Comparison of ENCODE assay signal across 16 cellular contexts in the genomic region with DNA sequence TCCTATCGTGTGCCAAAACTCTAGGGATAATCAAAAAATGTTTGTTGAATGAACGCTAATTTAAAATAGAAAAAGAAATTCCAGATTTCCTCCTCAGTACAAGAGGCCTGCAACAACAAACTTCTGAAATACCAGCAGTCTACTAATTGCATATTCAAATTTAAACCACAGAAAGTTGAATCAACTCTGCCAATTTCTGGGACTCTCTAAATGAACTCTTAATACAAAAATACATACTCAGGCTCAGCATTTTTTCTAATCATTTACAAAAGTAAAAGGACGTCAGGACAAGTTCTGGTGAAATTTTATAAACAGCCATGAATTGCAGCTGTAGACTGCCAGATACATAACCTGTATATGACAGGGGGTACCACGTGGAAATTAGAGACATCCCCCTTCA. TPM values are rescaled to one million over a fixed set of nuclear protein-coding genes. Genes with fewer than 3 reads are reported as not detected.
DNase-seq lines count a peak whose midpoint lies in the region; ATAC-seq and TF ChIP-seq lines count a peak whose summit lies in the region.
"Had no signal": no experiment of that assay in that cellular context is flagged by ENCODE, and none has a peak within 500 bp of the region (broad histone marks: within the 10 kb centered on the region; RNA-seq: fewer than 3 reads in every experiment).

No MANE protein-coding gene starts in this region.

- H3K27ac Mint-ChIP-seq in activated CD4-positive, alpha-beta T cell treated with anti-CD3 and anti-CD28 coated beads for 36 hours = peak overlapping the region; percentile 45
- peak overlapping the region; percentile 42 for H3K27ac Mint-ChIP-seq in nephron progenitor cell

- H3K79me2 ChIP-seq in KMS-11 (ENCODE audit: insufficient read depth, low read depth) = peaks cover 99% of the 10 kb centered on the region
- H3K79me2 ChIP-seq in smooth muscle cell (ENCODE audit: low read depth) = peaks cover 96% of the 10 kb centered on the region

- DNase-seq in activated CD4-positive, alpha-beta T cell treated with anti-CD3 and anti-CD28 coated beads for 36 hours = no peak
- DNase-seq in activated CD4-positive, alpha-beta T cell treated with anti-CD3 and anti-CD28 coated beads for 4 hours = no peak
- DNase-seq in astrocyte of the cerebellum (ENCODE audit: low read depth) = peak; percentile 48
- DNase-seq in nephron progenitor cell = no peak
- no peak for DNase-seq in NCI-H1694 treated with DMSO at 0.1 percent for 48 hours (lab: John Stamatoyannopoulos, UW)
- DNase-seq in smooth muscle cell (lab: John Stamatoyannopoulos, UW; ENCODE audit: unreplicated experiment) = no peak
- no peak for DNase-seq in NCI-H1436 (lab: John Stamatoyannopoulos, UW)
- DNase-seq: 8988T; activated CD8-positive, alpha-beta memory T cell treated with anti-CD3 and anti-CD28 coated beads for 24 hours; activated naive CD4-positive, alpha-beta T cell treated with anti-CD3 and anti-CD28 coated beads, Interleukin-2, amount 50 U/mL, for 16 hours; Caco-2; heart right ventricle; left cardiac atrium; NCI-H1930 had no signal

- no peak overlapping the region for H3K4me3 Mint-ChIP-seq in activated CD4-positive, alpha-beta T cell treated with anti-CD3 and anti-CD28 coated beads for 36 hours
- no peak overlapping the region for H3K4me3 Mint-ChIP-seq in nephron progenitor cell

- H3K4me2 ChIP-seq in KMS-11 = peak overlapping the region; percentile 75
- no peak overlapping the region for H3K4me2 ChIP-seq in smooth muscle cell

- intact Hi-C loops in activated CD4-positive, alpha-beta T cell treated with anti-CD3 and anti-CD28 coated beads for 36 hours (cut with DNase I, micrococcal nuclease) = no loop called here

- peak overlapping the region; percentile 63 for H3K27ac ChIP-seq in KMS-11
- H3K27ac ChIP-seq in smooth muscle cell (ENCODE audit: low read depth) = no peak overlapping the region
- H3K27ac ChIP-seq: heart right ventricle had no signal

- H3K27me3 ChIP-seq in KMS-11 (ENCODE audit: insufficient read depth, low read depth) = no peaks in the 10 kb centered on the region
- H3K27me3 ChIP-seq in smooth muscle cell (ENCODE audit: low read depth) = no peaks in the 10 kb centered on the region
- H3K27me3 ChIP-seq: heart right ventricle had no signal

- POLR2A ChIA-PET in activated CD4-positive, alpha-beta T cell treated with anti-CD3 and anti-CD28 coated beads for 36 hours (lab: Charles Lee) = interaction anchor here (0.5 kb wide), 1 partner anchor 1557 kb away, joined by 3 read pairs; no protein-coding TSS in a partner anchor

- H3K4me1 ChIP-seq in KMS-11 (ENCODE audit: low read depth, poor library complexity, severe bottlenecking) (peaks cover 98% of the 10 kb centered on the region), smooth muscle cell (ENCODE audit: low read depth) (no peaks in the 10 kb centered on the region)

- in situ Hi-C loops in astrocyte of the cerebellum (cut with HindIII; ENCODE audit: low sequenced_read_pairs) = no loop called here

- CTCF ChIA-PET in activated CD4-positive, alpha-beta T cell treated with anti-CD3 and anti-CD28 coated beads for 36 hours (lab: Charles Lee) = interaction anchor here (1.6 to 2.5 kb wide), 7 partner anchors 8 to 49 kb away, joined by 4 to 18 read pairs (median 6); a partner anchor contains a TSS

- no peaks in the 10 kb centered on the region for H3F3A ChIP-seq in smooth muscle cell (ENCODE audit: low read depth)

- H4K20me1 ChIP-seq in KMS-11 (ENCODE audit: insufficient read depth) (peaks cover 37% of the 10 kb centered on the region), smooth muscle cell (ENCODE audit: low read depth) (peaks cover 98% of the 10 kb centered on the region)

- no peak for TF ChIP-seq CTCF in KMS-11 (conservative IDR thresholded peaks at IDR 0.05; ENCODE audit: low read depth, low read length)
- no peak for TF ChIP-seq CTCF in astrocyte of the cerebellum (IDR thresholded peaks at IDR 0.05; ENCODE audit: low read depth, low read length, missing control alignments)
- TF ChIP-seq CTCF in nephron progenitor cell (IDR thresholded peaks at IDR 0.05) = no peak
- TF ChIP-seq CTCF in smooth muscle cell (IDR thresholded peaks at IDR 0.05; ENCODE audit: borderline replicate concordance, insufficient read depth, poor library complexity, severe bottlenecking) = no peak

- H2AFZ ChIP-seq in KMS-11 (ENCODE audit: low read depth) = no peak overlapping the region
- H2AFZ ChIP-seq in smooth muscle cell (ENCODE audit: low read depth) = no peak overlapping the region

- 87% methylated on average over 4 of the region's 4 CpGs for WGBS in smooth muscle cell (ENCODE audit: low lambda C conversion rate)

- H3K27me3 Mint-ChIP-seq in activated CD4-positive, alpha-beta T cell treated with anti-CD3 and anti-CD28 coated beads for 36 hours = no peaks in the 10 kb centered on the region
- H3K27me3 Mint-ChIP-seq in nephron progenitor cell (ENCODE audit: low read depth, poor library complexity) = no peaks in the 10 kb centered on the region

- H3K4me1 Mint-ChIP-seq in activated CD4-positive, alpha-beta T cell treated with anti-CD3 and anti-CD28 coated beads for 36 hours = peaks cover 91% of the 10 kb centered on the region
- peaks cover 23% of the 10 kb centered on the region for H3K4me1 Mint-ChIP-seq in nephron progenitor cell

- H3K9me3 ChIP-seq in smooth muscle cell (replicated peaks; ENCODE audit: low read depth) = no peaks in the 10 kb centered on the region
- H3K9me3 ChIP-seq: Caco-2, heart right ventricle had no signal

- H3K9ac ChIP-seq in KMS-11 (peak overlapping the region; percentile 12; the same call in 1 of the 2 replicates), smooth muscle cell (ENCODE audit: low read depth) (no peak overlapping the region)

- H3K9me3 Mint-ChIP-seq in activated CD4-positive, alpha-beta T cell treated with anti-CD3 and anti-CD28 coated beads for 36 hours (ENCODE audit: low read depth) = no peaks in the 10 kb centered on the region
- H3K9me3 Mint-ChIP-seq in nephron progenitor cell = peaks cover 22% of the 10 kb centered on the region

- H3K4me3 ChIP-seq in KMS-11 (IDR thresholded peaks at IDR 0.05; ENCODE audit: insufficient read depth, low read depth, low read length) (no peak overlapping the region), astrocyte of the cerebellum (ENCODE audit: low read depth, low read length) (no peak overlapping the region), smooth muscle cell (no peak overlapping the region)
- H3K4me3 ChIP-seq: heart right ventricle had no signal

- H3K36me3 ChIP-seq in KMS-11 (ENCODE audit: insufficient read depth) (no peaks in the 10 kb centered on the region), smooth muscle cell (ENCODE audit: low read depth) (no peaks in the 10 kb centered on the region)
- H3K36me3 ChIP-seq: heart right ventricle had no signal

- peaks cover 3% of the 10 kb centered on the region for H3K36me3 Mint-ChIP-seq in activated CD4-positive, alpha-beta T cell treated with anti-CD3 and anti-CD28 coated beads for 36 hours (ENCODE audit: low read depth)
- H3K36me3 Mint-ChIP-seq in nephron progenitor cell (ENCODE audit: low read depth) = peaks cover 69% of the 10 kb centered on the region

- peak; percentile 33 for ATAC-seq in activated CD4-positive, alpha-beta T cell treated with anti-CD3 and anti-CD28 coated beads for 36 hours
- ATAC-seq: HCT116, heart right ventricle, left cardiac atrium had no signal

RNA-seq across cellular contexts. Expression of a gene that starts 49.0 kb away (rescaled TPM):
- total RNA-seq in activated CD4-positive, alpha-beta T cell treated with anti-CD3 and anti-CD28 coated beads for 36 hours = 10 to 100 TPM; 46.8 to 64.5 TPM
- total RNA-seq in smooth muscle cell = 59.9 and 69.7 TPM in 2 replicates
- polyA plus RNA-seq in smooth muscle cell = 16.9 and 23.2 TPM in 2 replicates
